17 cellular contexts compared by ENCODE assay signal in the genomic region with DNA sequence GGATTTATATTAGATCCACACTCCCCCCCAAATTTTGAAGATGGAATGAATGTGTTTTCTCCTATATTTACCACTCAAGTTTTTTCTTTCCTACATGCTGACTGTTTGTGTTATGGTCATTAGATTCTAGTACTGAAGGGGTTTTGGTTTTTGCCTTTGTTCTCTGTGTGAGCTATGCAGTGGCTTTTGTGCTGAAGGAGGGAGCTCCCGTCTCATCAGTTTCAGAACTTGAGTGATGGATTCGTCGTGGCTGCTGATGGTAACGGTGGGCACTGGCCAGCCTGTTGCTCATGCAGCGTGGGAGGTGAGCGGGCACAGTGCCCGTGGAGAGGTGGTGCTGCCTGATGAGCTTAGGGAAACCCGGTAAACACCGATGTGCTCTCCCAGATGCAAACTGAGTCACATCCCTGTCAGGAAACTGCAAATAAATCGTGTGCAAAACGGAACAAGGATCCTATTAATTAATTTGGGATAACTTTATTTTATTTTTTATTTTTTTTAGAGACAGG.
DNase-seq lines count a peak whose midpoint lies in the region; ATAC-seq and TF ChIP-seq lines count a peak whose summit lies in the region.
"Had no signal": no experiment of that assay in that cellular context is flagged by ENCODE, and none has a peak within 500 bp of the region (broad histone marks: within the 10 kb centered on the region; RNA-seq: fewer than 3 reads in every experiment).

No MANE protein-coding gene starts in this region.

- WGBS in heart right ventricle, 2 donors = 49 to 52% methylated on average over 11 of the region's 11 CpGs

- POLR2A ChIA-PET in PC-9 (lab: Charles Lee; ENCODE audit: unreplicated experiment) = no interaction called here

- TF ChIP-seq CTCF in heart right ventricle (IDR thresholded peaks at IDR 0.05) (no peak), omental fat pad (IDR thresholded peaks at IDR 0.05) (no peak), PC-9 (conservative IDR thresholded peaks at IDR 0.05) (no peak)

- no peak overlapping the region for H3K4me3 Mint-ChIP-seq in activated naive CD8-positive, alpha-beta T cell treated with anti-CD3 and anti-CD28 coated beads, Interleukin-2, amount 50 U/mL, for 24 hours
- H3K4me3 Mint-ChIP-seq: mesothelial cell of epicardium; stimulated activated naive CD8-positive, alpha-beta T cell treated with anti-CD3 and anti-CD28 coated beads, Interleukin-15, Interleukin-2, amounts not matched to agents 100 ng/mL and 50 ng/mL, for 24 hours had no signal

- no peaks in the 10 kb centered on the region for H3F3A ChIP-seq in PC-9 (ENCODE audit: insufficient read depth, low read depth)

- H3K36me3 ChIP-seq in ACC112 (ENCODE audit: insufficient read depth, low read length) = peaks cover 9% of the 10 kb centered on the region
- H3K36me3 ChIP-seq in heart right ventricle = peaks cover 0 to 12% (median 0%) of the 10 kb centered on the region in 9 donors
- no peaks in the 10 kb centered on the region for H3K36me3 ChIP-seq in PC-9 (ENCODE audit: low read depth)
- H3K36me3 ChIP-seq: HAP-1, neutrophil had no signal

- H3K4me3 ChIP-seq in ACC112 (ENCODE audit: low read depth, low read length) (peak overlapping the region; percentile 61), heart right ventricle (no peak overlapping the region), PC-9 (no peak overlapping the region)
- H3K4me3 ChIP-seq: HAP-1 had no signal

- DNase-seq in astrocyte of the hippocampus (ENCODE audit: low read depth, low spot score) (peak; percentile 80), heart right ventricle (no peak), omental fat pad (ENCODE audit: low spot score) (peak; percentile 68), AML-193 (lab: John Stamatoyannopoulos, UW) (no peak), occipital lobe (lab: John Stamatoyannopoulos, UW) (no peak), PC-9 (no peak)
- no peak for DNase-seq in activated naive CD8-positive, alpha-beta T cell treated with anti-CD3 and anti-CD28 coated beads, Interleukin-2, amount 50 U/mL, for 24 hours
- DNase-seq: KBM-7; NCI-H1105 treated with DMSO at 0.1 percent for 48 hours; NCI-H446 treated with DMSO at 0.1 percent for 48 hours; stimulated activated CD4-positive, alpha-beta T cell treated with anti-CD3 and anti-CD28 coated beads, Interleukin-12 subunit alpha, Interleukin-12 subunit beta, amount 100 ng/mL, for 4 hours had no signal

- no peak overlapping the region for H3K4me2 ChIP-seq in PC-9

- no peak overlapping the region for H3K27ac Mint-ChIP-seq in activated naive CD8-positive, alpha-beta T cell treated with anti-CD3 and anti-CD28 coated beads, Interleukin-2, amount 50 U/mL, for 24 hours
- H3K27ac Mint-ChIP-seq: activated T-helper 2 cell treated with anti-CD3 and anti-CD28 coated beads, Interferon-gamma antibody, Interleukin-2, Interleukin-4, amounts not matched to agents 10 μg/mL and 5 μg/mL and 100 μg/mL, durations not matched to agents 14 hours and 24 hours and 36 hours; mesothelial cell of epicardium; stimulated activated naive CD8-positive, alpha-beta T cell treated with anti-CD3 and anti-CD28 coated beads, Interleukin-15, Interleukin-2, amounts not matched to agents 100 ng/mL and 50 ng/mL, for 24 hours had no signal

- peaks cover 13% of the 10 kb centered on the region for H3K27me3 Mint-ChIP-seq in activated naive CD8-positive, alpha-beta T cell treated with anti-CD3 and anti-CD28 coated beads, Interleukin-2, amount 50 U/mL, for 24 hours

- H3K27me3 ChIP-seq in ACC112 (ENCODE audit: insufficient read depth, low read length) (no peaks in the 10 kb centered on the region), heart right ventricle (no peaks in the 10 kb centered on the region), PC-9 (ENCODE audit: insufficient read depth, low read depth) (no peaks in the 10 kb centered on the region)

- no peaks in the 10 kb centered on the region for H3K36me3 Mint-ChIP-seq in activated naive CD8-positive, alpha-beta T cell treated with anti-CD3 and anti-CD28 coated beads, Interleukin-2, amount 50 U/mL, for 24 hours (ENCODE audit: low read depth)
- H3K36me3 Mint-ChIP-seq: mesothelial cell of epicardium had no signal

- H3K9me2 ChIP-seq in PC-9 (ENCODE audit: insufficient read depth) = no peaks in the 10 kb centered on the region

- H4K20me1 ChIP-seq in PC-9 (ENCODE audit: insufficient read depth) = no peaks in the 10 kb centered on the region

- peaks cover 0 to 10% (median 3%) of the 10 kb centered on the region in 11 donors for H3K9me3 ChIP-seq in heart right ventricle
- H3K9me3 ChIP-seq in PC-9 (ENCODE audit: insufficient read depth, low read depth) = no peaks in the 10 kb centered on the region
- H3K9me3 ChIP-seq: HAP-1, neutrophil had no signal

- H3K4me1 ChIP-seq in ACC112 (ENCODE audit: control insufficient read depth, insufficient read depth, low read length, unreplicated experiment) = peaks cover 66% of the 10 kb centered on the region
- H3K4me1 ChIP-seq in heart right ventricle = peaks cover 5 to 86% (median 45%) of the 10 kb centered on the region in 9 donors
- no peaks in the 10 kb centered on the region for H3K4me1 ChIP-seq in PC-9 (replicated peaks; ENCODE audit: insufficient read depth)
- H3K4me1 ChIP-seq: HAP-1 had no signal

- no peaks in the 10 kb centered on the region for H3K79me2 ChIP-seq in ACC112 (ENCODE audit: control insufficient read depth, insufficient read depth, low read length, unreplicated experiment)
- no peaks in the 10 kb centered on the region for H3K79me2 ChIP-seq in PC-9 (ENCODE audit: low read depth)

- ATAC-seq in heart right ventricle (peak in 7 of 8 donors; percentile 11 to 50 (median 32)), omental fat pad (ENCODE audit: low FRiP score) (peak; percentile 88)
- no peak for ATAC-seq in activated naive CD8-positive, alpha-beta T cell treated with anti-CD3 and anti-CD28 coated beads, Interleukin-2, amount 50 U/mL, for 24 hours

- H2AFZ ChIP-seq in ACC112 (ENCODE audit: low read length, unreplicated experiment) (peak overlapping the region; percentile 15), PC-9 (no peak overlapping the region)

- no TSS peak for BruUV-seq in PC-9 (replicated peaks; lab: Mats Ljungman, UMichigan)

- peak overlapping the region; percentile 99 for H3K27ac ChIP-seq in ACC112 (ENCODE audit: low read depth, low read length)
- H3K27ac ChIP-seq in heart right ventricle = peak overlapping the region in 5 of 10 donors; percentile 39 to 74 (median 53)
- H3K27ac ChIP-seq in PC-9 = no peak overlapping the region
- H3K27ac ChIP-seq: neutrophil had no signal

- H3K4me1 Mint-ChIP-seq in activated naive CD8-positive, alpha-beta T cell treated with anti-CD3 and anti-CD28 coated beads, Interleukin-2, amount 50 U/mL, for 24 hours = no peaks in the 10 kb centered on the region
- H3K4me1 Mint-ChIP-seq: mesothelial cell of epicardium had no signal

- H3K9me3 Mint-ChIP-seq in activated naive CD8-positive, alpha-beta T cell treated with anti-CD3 and anti-CD28 coated beads, Interleukin-2, amount 50 U/mL, for 24 hours = peaks cover 4% of the 10 kb centered on the region
- H3K9me3 Mint-ChIP-seq: activated T-helper 2 cell treated with anti-CD3 and anti-CD28 coated beads, Interferon-gamma antibody, Interleukin-2, Interleukin-4, amounts not matched to agents 10 μg/mL and 5 μg/mL and 100 μg/mL, durations not matched to agents 14 hours and 24 hours and 36 hours; stimulated activated naive CD8-positive, alpha-beta T cell treated with anti-CD3 and anti-CD28 coated beads, Interleukin-15, Interleukin-2, amounts not matched to agents 100 ng/mL and 50 ng/mL, for 24 hours had no signal

- CTCF ChIA-PET in PC-9 (lab: Charles Lee) = no interaction called here

- intact Hi-C loops in heart right ventricle (cut with DNase I) (no loop called here), PC-9 (cut with micrococcal nuclease; ENCODE audit: unreplicated experiment) (no loop called here)

Comparison
In these comparisons a context has a peak if more than half of its experiments do, and no peak if none do; other contexts are left out.
1. DNase-seq: peak in astrocyte of the hippocampus (single experiment) and omental fat pad (single experiment); none in heart right ventricle (0 of 2), activated naive CD8-positive, alpha-beta T cell treated with anti-CD3 and anti-CD28 coated beads, Interleukin-2, amount 50 U/mL, for 24 hours (single experiment), AML-193 (0 of 2), occipital lobe (single experiment) and PC-9 (0 of 2).